Comparison of ENCODE assay signal across 16 cellular contexts in the genomic region with DNA sequence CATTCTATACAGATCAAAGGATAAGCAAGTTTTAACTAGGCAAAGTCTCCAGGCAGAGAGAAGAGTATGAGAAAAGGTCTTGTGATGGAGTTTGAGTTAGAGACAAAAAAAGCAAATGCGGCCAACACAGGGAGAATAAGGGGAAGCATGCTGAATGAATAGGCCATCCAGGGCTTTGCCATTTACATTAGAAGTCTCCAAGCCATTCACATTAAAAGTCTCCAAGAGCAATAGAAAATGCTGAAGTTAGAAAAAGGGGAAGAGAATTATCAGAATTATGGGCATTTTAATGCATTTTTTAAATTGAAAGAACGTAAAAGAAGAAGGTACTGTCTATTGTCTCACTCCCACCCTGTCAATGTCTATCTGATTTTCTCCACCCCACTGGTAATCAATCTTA. TPM values are rescaled to one million over a fixed set of nuclear protein-coding genes. Genes with fewer than 3 reads are reported as not detected.
DNase-seq lines count a peak whose midpoint lies in the region; ATAC-seq and TF ChIP-seq lines count a peak whose summit lies in the region.
"Had no signal": no experiment of that assay in that cellular context is flagged by ENCODE, and none has a peak within 500 bp of the region (broad histone marks: within the 10 kb centered on the region; RNA-seq: fewer than 3 reads in every experiment).

No MANE protein-coding gene starts in this region.

- peaks cover 4% of the 10 kb centered on the region for H3K36me3 Mint-ChIP-seq in WTC11

- H3K4me1 ChIP-seq in HUES48 (ENCODE audit: control insufficient read depth, insufficient read depth, low read length), result peaks cover 38% of the 10 kb centered on the region

- no peak overlapping the region for H3K4me3 Mint-ChIP-seq in WTC11
- H3K4me3 Mint-ChIP-seq: CD8-positive, alpha-beta T cell; IgD-negative memory B cell had no signal

- H3K4me1 Mint-ChIP-seq in WTC11, result peaks cover 41% of the 10 kb centered on the region

- no peaks in the 10 kb centered on the region; the same call in 1 of the 2 replicates for H3K9me3 ChIP-seq in HUES48 (ENCODE audit: control insufficient read depth, insufficient read depth, low read length)
- H3K9me3 ChIP-seq: BE2C had no signal

- H3K36me3 ChIP-seq in HUES48 (ENCODE audit: control insufficient read depth, insufficient read depth, low read length), result no peaks in the 10 kb centered on the region
- H3K36me3 ChIP-seq: BE2C had no signal

- H3K27ac ChIP-seq in HUES48 (ENCODE audit: low read depth, low read length), result peak overlapping the region; percentile 62
- H3K27ac ChIP-seq: C4-2B had no signal

- ATAC-seq in WTC11 (peak; percentile 66), GM21825 (IDR thresholded peaks at IDR 0.05; ENCODE audit: unreplicated experiment) (no peak), GM18907 (IDR thresholded peaks at IDR 0.05; ENCODE audit: unreplicated experiment) (no peak)
- ATAC-seq: CD8-positive, alpha-beta T cell; HCT116 had no signal

- H3K27me3 ChIP-seq in HUES48 (ENCODE audit: control insufficient read depth, insufficient read depth, low read length), result no peaks in the 10 kb centered on the region
- H3K27me3 ChIP-seq: BE2C had no signal

- H3K9me3 Mint-ChIP-seq in WTC11, result peaks cover 5% of the 10 kb centered on the region

- H3K27me3 Mint-ChIP-seq in WTC11 (ENCODE audit: low read depth), result no peaks in the 10 kb centered on the region
- H3K27me3 Mint-ChIP-seq: IgD-negative memory B cell had no signal

- DNase-seq in NB4 (ENCODE audit: low read depth) (peak; percentile 11), WTC11 (ENCODE audit: low spot score) (no peak), NCI-H2107 (lab: John Stamatoyannopoulos, UW) (no peak)
- no peak for DNase-seq in activated CD8-positive, alpha-beta memory T cell treated with anti-CD3 and anti-CD28 coated beads, Interleukin-2, amount 50 U/mL, for 4 hours
- DNase-seq: BE2C; CD8-positive, alpha-beta T cell; COR-L47; DMS153; DMS79 treated with DMSO at 0.1 percent for 48 hours; EL had no signal

- no peak for TF ChIP-seq CTCF in NB4 (IDR thresholded peaks at IDR 0.05; ENCODE audit: low read depth, low read length)
- TF ChIP-seq CTCF in WTC11 (IDR thresholded peaks at IDR 0.05), result no peak

- CTCF ChIA-PET in WTC11 (lab: Charles Lee), result interaction anchor here (1.7 kb wide), 1 partner anchor 92 kb away, joined by 5 read pairs; no protein-coding TSS in a partner anchor

- TF ChIP-seq POLR2A in NB4 (IDR thresholded peaks at IDR 0.05; ENCODE audit: extremely low read depth, insufficient read length), result no peak

- peak overlapping the region; percentile 78 for H3K27ac Mint-ChIP-seq in WTC11
- H3K27ac Mint-ChIP-seq: CD8-positive, alpha-beta T cell; IgD-negative memory B cell had no signal

- POLR2A ChIA-PET in WTC11 (lab: Charles Lee), result no interaction called here

- no peak overlapping the region for H3K4me3 ChIP-seq in HUES48 (ENCODE audit: low read depth, low read length)
- H3K4me3 ChIP-seq in NB4 (ENCODE audit: low read depth, low read length), result no peak overlapping the region

- no peak overlapping the region for H3K9ac ChIP-seq in HUES48 (ENCODE audit: low read depth, low read length)

TF ChIP-seq in WTC11, 78 proteins besides CTCF, POLR2A, EP300 and RAD21:
- TF ChIP-seq FOXK1 (CRISPR knock-in tag; IDR thresholded peaks at IDR 0.05), result no peak
- TF ChIP-seq, protein P1, sequence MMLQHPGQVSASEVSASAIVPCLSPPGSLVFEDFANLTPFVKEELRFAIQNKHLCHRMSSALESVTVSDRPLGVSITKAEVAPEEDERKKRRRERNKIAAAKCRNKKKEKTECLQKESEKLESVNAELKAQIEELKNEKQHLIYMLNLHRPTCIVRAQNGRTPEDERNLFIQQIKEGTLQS (CRISPR knock-in tag; conservative IDR thresholded peaks at IDR 0.05), result no peak
- TF ChIP-seq, protein P2, sequence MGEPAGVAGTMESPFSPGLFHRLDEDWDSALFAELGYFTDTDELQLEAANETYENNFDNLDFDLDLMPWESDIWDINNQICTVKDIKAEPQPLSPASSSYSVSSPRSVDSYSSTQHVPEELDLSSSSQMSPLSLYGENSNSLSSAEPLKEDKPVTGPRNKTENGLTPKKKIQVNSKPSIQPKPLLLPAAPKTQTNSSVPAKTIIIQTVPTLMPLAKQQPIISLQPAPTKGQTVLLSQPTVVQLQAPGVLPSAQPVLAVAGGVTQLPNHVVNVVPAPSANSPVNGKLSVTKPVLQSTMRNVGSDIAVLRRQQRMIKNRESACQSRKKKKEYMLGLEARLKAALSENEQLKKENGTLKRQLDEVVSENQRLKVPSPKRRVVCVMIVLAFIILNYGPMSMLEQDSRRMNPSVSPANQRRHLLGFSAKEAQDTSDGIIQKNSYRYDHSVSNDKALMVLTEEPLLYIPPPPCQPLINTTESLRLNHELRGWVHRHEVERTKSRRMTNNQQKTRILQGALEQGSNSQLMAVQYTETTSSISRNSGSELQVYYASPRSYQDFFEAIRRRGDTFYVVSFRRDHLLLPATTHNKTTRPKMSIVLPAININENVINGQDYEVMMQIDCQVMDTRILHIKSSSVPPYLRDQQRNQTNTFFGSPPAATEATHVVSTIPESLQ (CRISPR knock-in tag; IDR thresholded peaks at IDR 0.05), result no peak
- TF ChIP-seq, protein P3, sequence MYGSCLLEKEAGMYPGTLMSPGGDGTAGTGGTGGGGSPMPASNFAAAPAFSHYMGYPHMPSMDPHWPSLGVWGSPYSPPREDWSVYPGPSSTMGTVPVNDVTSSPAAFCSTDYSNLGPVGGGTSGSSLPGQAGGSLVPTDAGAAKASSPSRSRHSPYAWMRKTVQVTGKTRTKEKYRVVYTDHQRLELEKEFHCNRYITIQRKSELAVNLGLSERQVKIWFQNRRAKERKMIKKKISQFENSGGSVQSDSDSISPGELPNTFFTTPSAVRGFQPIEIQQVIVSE (CRISPR knock-in tag; IDR thresholded peaks at IDR 0.05; ENCODE audit: borderline replicate concordance), result no peak
- TF ChIP-seq, protein P4, sequence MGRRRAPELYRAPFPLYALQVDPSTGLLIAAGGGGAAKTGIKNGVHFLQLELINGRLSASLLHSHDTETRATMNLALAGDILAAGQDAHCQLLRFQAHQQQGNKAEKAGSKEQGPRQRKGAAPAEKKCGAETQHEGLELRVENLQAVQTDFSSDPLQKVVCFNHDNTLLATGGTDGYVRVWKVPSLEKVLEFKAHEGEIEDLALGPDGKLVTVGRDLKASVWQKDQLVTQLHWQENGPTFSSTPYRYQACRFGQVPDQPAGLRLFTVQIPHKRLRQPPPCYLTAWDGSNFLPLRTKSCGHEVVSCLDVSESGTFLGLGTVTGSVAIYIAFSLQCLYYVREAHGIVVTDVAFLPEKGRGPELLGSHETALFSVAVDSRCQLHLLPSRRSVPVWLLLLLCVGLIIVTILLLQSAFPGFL (CRISPR knock-in tag; IDR thresholded peaks at IDR 0.05; ENCODE audit: borderline replicate concordance), result no peak
- TF ChIP-seq ZNF219 (CRISPR knock-in tag; IDR thresholded peaks at IDR 0.05; ENCODE audit: borderline replicate concordance), result no peak
- no peak for TF ChIP-seq JUN (CRISPR knock-in tag; IDR thresholded peaks at IDR 0.05)
- TF ChIP-seq IRF2 (CRISPR knock-in tag; IDR thresholded peaks at IDR 0.05; ENCODE audit: borderline replicate concordance, low read depth), result no peak
- no peak for TF ChIP-seq SOX15 (CRISPR knock-in tag; IDR thresholded peaks at IDR 0.05)
- TF ChIP-seq TCF7 (CRISPR knock-in tag; IDR thresholded peaks at IDR 0.05; ENCODE audit: low read depth), result no peak
- TF ChIP-seq, protein P5, sequence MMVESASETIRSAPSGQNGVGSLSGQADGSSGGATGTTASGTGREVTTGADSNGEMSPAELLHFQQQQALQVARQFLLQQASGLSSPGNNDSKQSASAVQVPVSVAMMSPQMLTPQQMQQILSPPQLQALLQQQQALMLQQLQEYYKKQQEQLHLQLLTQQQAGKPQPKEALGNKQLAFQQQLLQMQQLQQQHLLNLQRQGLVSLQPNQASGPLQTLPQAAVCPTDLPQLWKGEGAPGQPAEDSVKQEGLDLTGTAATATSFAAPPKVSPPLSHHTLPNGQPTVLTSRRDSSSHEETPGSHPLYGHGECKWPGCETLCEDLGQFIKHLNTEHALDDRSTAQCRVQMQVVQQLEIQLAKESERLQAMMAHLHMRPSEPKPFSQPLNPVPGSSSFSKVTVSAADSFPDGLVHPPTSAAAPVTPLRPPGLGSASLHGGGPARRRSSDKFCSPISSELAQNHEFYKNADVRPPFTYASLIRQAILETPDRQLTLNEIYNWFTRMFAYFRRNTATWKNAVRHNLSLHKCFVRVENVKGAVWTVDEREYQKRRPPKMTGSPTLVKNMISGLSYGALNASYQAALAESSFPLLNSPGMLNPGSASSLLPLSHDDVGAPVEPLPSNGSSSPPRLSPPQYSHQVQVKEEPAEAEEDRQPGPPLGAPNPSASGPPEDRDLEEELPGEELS (CRISPR knock-in tag; IDR thresholded peaks at IDR 0.05), result no peak
TF ChIP-seq in WTC11: peak in this region for 0.

RNA-seq across cellular contexts. Expression of a gene that starts 49.4 kb away (rescaled TPM):
- 15.8 to 18.3 TPM (median 17.2 TPM) in 3 replicates for total RNA-seq in WTC11 (2021)
